In genomic region chr2:159553727-159554126, GRCh38 we compare ENCODE assay signal across 15 cellular contexts.
"Had no signal": no experiment of that assay in that cellular context is flagged by ENCODE, and none has a peak within 500 bp of the region (broad histone marks: within the 10 kb centered on the region; RNA-seq: fewer than 3 reads in every experiment).

No MANE protein-coding gene starts in this region.

- H3K4me1 ChIP-seq: adrenal gland, lower lobe of right lung had no signal

- ATAC-seq: activated T-cell treated with anti-CD3 and anti-CD28 coated beads, Interleukin-2, amount 50 U/mL, for 72 hours; effector memory CD8-positive, alpha-beta T cell; lower lobe of right lung; stimulated activated naive CD8-positive, alpha-beta T cell treated with anti-CD3 and anti-CD28 coated beads, Interleukin-15, Interleukin-2, amounts not matched to agents 100 U/mL and 50 U/mL, for 24 hours had no signal

- DNase-seq: activated CD4-positive, CD25-positive, alpha-beta regulatory T cell treated with anti-CD3 and anti-CD28 coated beads, Interleukin-2, amount 50 U/mL, for 72 hours; activated gamma-delta T cell; activated T-cell treated with anti-CD3 and anti-CD28 coated beads, Interleukin-2, amount 50 U/mL, for 72 hours; adrenal gland; effector memory CD8-positive, alpha-beta T cell; lower lobe of right lung; stimulated activated CD4-positive, alpha-beta T cell treated with anti-CD3 and anti-CD28 coated beads, Interleukin-2, amount 100 ng/mL, for 24 hours; stimulated activated naive CD8-positive, alpha-beta T cell treated with anti-CD3 and anti-CD28 coated beads, Interleukin-15, Interleukin-2, amounts not matched to agents 100 U/mL and 50 U/mL, for 24 hours; substantia nigra; T-helper 1 cell; T-helper 9 cell; tibial artery had no signal

- H3K9me3 ChIP-seq: adrenal gland, lower lobe of right lung, right atrium auricular region, tibial artery had no signal

- H3K36me3 Mint-ChIP-seq: activated naive CD4-positive, alpha-beta T cell treated with anti-CD3 and anti-CD28 coated beads, Interleukin-2, amount 50 U/mL, for 24 hours had no signal

- H3K4me3 ChIP-seq: adrenal gland, lower lobe of right lung, right atrium auricular region, tibial artery had no signal

- H3K4me3 Mint-ChIP-seq: activated naive CD4-positive, alpha-beta T cell treated with anti-CD3 and anti-CD28 coated beads, Interleukin-2, amount 50 U/mL, for 24 hours; activated T-cell treated with anti-CD3 and anti-CD28 coated beads, Interleukin-2, amount 50 U/mL, for 72 hours; effector memory CD8-positive, alpha-beta T cell had no signal

- H3K36me3 ChIP-seq: adrenal gland, lower lobe of right lung, right atrium auricular region had no signal

- H3K4me1 Mint-ChIP-seq: activated naive CD4-positive, alpha-beta T cell treated with anti-CD3 and anti-CD28 coated beads, Interleukin-2, amount 50 U/mL, for 24 hours had no signal

- H3K27me3 Mint-ChIP-seq: activated naive CD4-positive, alpha-beta T cell treated with anti-CD3 and anti-CD28 coated beads, Interleukin-2, amount 50 U/mL, for 24 hours; effector memory CD8-positive, alpha-beta T cell; progenitor cell of endocrine pancreas had no signal

- H3K27ac ChIP-seq: adrenal gland, lower lobe of right lung, right atrium auricular region, tibial artery had no signal

- H3K27me3 ChIP-seq: adrenal gland, right atrium auricular region, tibial artery had no signal

- H3K9me3 Mint-ChIP-seq: activated naive CD4-positive, alpha-beta T cell treated with anti-CD3 and anti-CD28 coated beads, Interleukin-2, amount 50 U/mL, for 24 hours; activated T-cell treated with anti-CD3 and anti-CD28 coated beads, Interleukin-2, amount 50 U/mL, for 72 hours; effector memory CD8-positive, alpha-beta T cell had no signal

- H3K27ac Mint-ChIP-seq: activated naive CD4-positive, alpha-beta T cell treated with anti-CD3 and anti-CD28 coated beads, Interleukin-2, amount 50 U/mL, for 24 hours; activated T-cell treated with anti-CD3 and anti-CD28 coated beads, Interleukin-2, amount 50 U/mL, for 72 hours; effector memory CD8-positive, alpha-beta T cell; progenitor cell of endocrine pancreas had no signal
